Comparison of ENCODE assay signal across 26 cellular contexts in the genomic region with DNA sequence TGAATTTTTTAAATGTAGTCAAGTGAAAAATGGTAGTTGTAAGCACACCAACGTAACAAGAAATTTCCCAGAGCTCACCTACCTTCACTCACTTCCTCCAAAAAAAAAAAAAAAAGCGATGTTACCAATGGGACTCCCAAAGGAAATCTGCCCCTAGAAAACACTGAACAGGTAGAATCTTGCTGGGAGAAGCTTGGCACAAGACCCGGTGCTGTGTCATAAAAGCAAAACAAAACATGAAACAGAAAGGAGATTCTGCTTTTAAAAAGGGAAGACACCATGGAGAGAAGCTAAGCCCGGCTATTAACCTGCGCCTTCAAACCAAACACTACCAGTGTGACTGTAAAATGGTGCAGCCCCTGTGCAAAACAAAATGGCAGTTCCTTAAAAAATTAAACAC. TPM values are rescaled to one million over a fixed set of nuclear protein-coding genes. Genes with fewer than 3 reads are reported as not detected.
"Had no signal": no experiment of that assay in that cellular context is flagged by ENCODE, and none has a peak within 500 bp of the region (broad histone marks: within the 10 kb centered on the region; RNA-seq: fewer than 3 reads in every experiment).

No MANE protein-coding gene starts in this region.

- H3K27ac Mint-ChIP-seq: activated CD8-positive, alpha-beta T cell treated with anti-CD3 and anti-CD28 coated beads for 36 hours; activated T-helper 2 cell treated with anti-CD3 and anti-CD28 coated beads, Interferon-gamma antibody, Interleukin-2, Interleukin-4, amounts not matched to agents 10 μg/mL and 5 μg/mL and 100 μg/mL, durations not matched to agents 14 hours and 24 hours and 36 hours; effector memory CD8-positive, alpha-beta T cell; memory B cell; T-helper 17 cell; WTC11 had no signal

- ATAC-seq: activated CD8-positive, alpha-beta T cell treated with anti-CD3 and anti-CD28 coated beads for 36 hours; activated naive CD4-positive, alpha-beta T cell treated with anti-CD3 and anti-CD28 coated beads, Interleukin-2, amount 50 U/mL, for 72 hours; effector memory CD8-positive, alpha-beta T cell; gastroesophageal sphincter; left cardiac atrium; left ventricle myocardium superior; naive thymus-derived CD8-positive, alpha-beta T cell; right lobe of liver; stimulated activated naive CD8-positive, alpha-beta T cell treated with anti-CD3 and anti-CD28 coated beads, Interleukin-15, Interleukin-2, amounts not matched to agents 100 U/mL and 50 U/mL, for 24 hours; T-helper 17 cell had no signal

- H3K27me3 ChIP-seq: gastroesophageal sphincter, hepatocyte, right lobe of liver, testis, transverse colon had no signal

- H3K79me2 ChIP-seq: hepatocyte had no signal

- H3K4me3 ChIP-seq: coronary artery, gastroesophageal sphincter, hepatocyte, right lobe of liver, testis, transverse colon had no signal

- H3K9me3 Mint-ChIP-seq: WTC11 had no signal

- H2AFZ ChIP-seq: hepatocyte had no signal

- H3K4me2 ChIP-seq: hepatocyte had no signal

- H3K4me3 Mint-ChIP-seq: activated CD8-positive, alpha-beta T cell treated with anti-CD3 and anti-CD28 coated beads for 36 hours; effector memory CD8-positive, alpha-beta T cell; memory B cell; naive thymus-derived CD8-positive, alpha-beta T cell; neural crest cell; T-helper 17 cell; WTC11 had no signal

- H3K27ac ChIP-seq: coronary artery, gastroesophageal sphincter, hepatocyte, right lobe of liver, testis, transverse colon had no signal

- H3K27me3 Mint-ChIP-seq: activated CD8-positive, alpha-beta T cell treated with anti-CD3 and anti-CD28 coated beads for 36 hours; T-helper 17 cell had no signal

- H3K4me1 ChIP-seq: gastroesophageal sphincter, right lobe of liver, testis had no signal

- H3K4me1 Mint-ChIP-seq: memory B cell; naive thymus-derived CD8-positive, alpha-beta T cell; neural crest cell had no signal

- DNase-seq: activated CD4-positive, alpha-beta T cell treated with anti-CD3 and anti-CD28 coated beads, Interleukin-2, amount 50 U/mL, for 1 hour; activated CD8-positive, alpha-beta T cell treated with anti-CD3 and anti-CD28 coated beads for 36 hours; activated naive CD4-positive, alpha-beta T cell; activated T-cell treated with anti-CD3 and anti-CD28 coated beads, Interleukin-2, amount 50 U/mL, for 48 hours; effector memory CD8-positive, alpha-beta T cell; islet precursor cell; left cardiac atrium; left ventricle myocardium superior; naive thymus-derived CD8-positive, alpha-beta T cell; occipital lobe; right lobe of liver; stimulated activated CD4-positive, alpha-beta T cell treated with anti-CD3 and anti-CD28 coated beads, Interleukin-4, amount 100 ng/mL, for 1 hour; stimulated activated naive CD8-positive, alpha-beta T cell treated with anti-CD3 and anti-CD28 coated beads, Interleukin-15, Interleukin-2, amounts not matched to agents 100 U/mL and 50 U/mL, for 24 hours; T-helper 17 cell; testis; transverse colon had no signal

- H3K9me3 ChIP-seq: right lobe of liver, testis, transverse colon had no signal

- H3K36me3 ChIP-seq: right lobe of liver had no signal

RNA-seq across cellular contexts. Expression of a gene that starts 40.5 kb away (rescaled TPM):
- total RNA-seq: activated CD8-positive, alpha-beta T cell treated with anti-CD3 and anti-CD28 coated beads for 36 hours; activated naive CD4-positive, alpha-beta T cell treated with anti-CD3 and anti-CD28 coated beads, Interleukin-2, amount 50 U/mL, for 72 hours; activated T-helper 2 cell treated with anti-CD3 and anti-CD28 coated beads, Interferon-gamma antibody, Interleukin-2, Interleukin-4, amounts not matched to agents 10 μg/mL and 5 μg/mL and 100 μg/mL, durations not matched to agents 14 hours and 24 hours and 36 hours; gastroesophageal sphincter; hepatocyte; naive thymus-derived CD8-positive, alpha-beta T cell; neural crest cell; renal cortical epithelial cell; right lobe of liver; T-helper 17 cell; transverse colon; urinary bladder; WTC11 had no signal
- polyA plus RNA-seq: hepatocyte; naive thymus-derived CD8-positive, alpha-beta T cell had no signal
